11 cellular contexts compared by ENCODE assay signal in genomic region chr17:22373911-22374310, GRCh38.
"Had no signal": no experiment of that assay in that cellular context is flagged by ENCODE, and none has a peak within 500 bp of the region (broad histone marks: within the 10 kb centered on the region; RNA-seq: fewer than 3 reads in every experiment).

No MANE protein-coding gene starts in this region.

- H3K4me1 Mint-ChIP-seq: GM23338, H9 had no signal

- H3K9ac ChIP-seq: GM23248 had no signal

- H3K9me3 ChIP-seq: HAP-1 had no signal

- H3K4me1 ChIP-seq: HAP-1 had no signal

- H3K27ac ChIP-seq: GM23248 had no signal

- DNase-seq: GM23248, GOT3, H7, H9, HCEC 1CT, HFFc6 had no signal

- FAIRE-seq: H1, H54 had no signal

- ATAC-seq: GM23338, HCT116 had no signal

- H2AFZ ChIP-seq: GM23248, GM23338 had no signal

- H3K4me3 ChIP-seq: GM23248, GM23338, HAP-1 had no signal

- H3K4me2 ChIP-seq: GM23338 had no signal

- H3K27ac Mint-ChIP-seq: GM23338, H9, HFFc6 had no signal

- H3K4me3 Mint-ChIP-seq: GM23338, H9, HFFc6 had no signal

- H3K36me3 ChIP-seq: HAP-1 had no signal
